In the genomic region with DNA sequence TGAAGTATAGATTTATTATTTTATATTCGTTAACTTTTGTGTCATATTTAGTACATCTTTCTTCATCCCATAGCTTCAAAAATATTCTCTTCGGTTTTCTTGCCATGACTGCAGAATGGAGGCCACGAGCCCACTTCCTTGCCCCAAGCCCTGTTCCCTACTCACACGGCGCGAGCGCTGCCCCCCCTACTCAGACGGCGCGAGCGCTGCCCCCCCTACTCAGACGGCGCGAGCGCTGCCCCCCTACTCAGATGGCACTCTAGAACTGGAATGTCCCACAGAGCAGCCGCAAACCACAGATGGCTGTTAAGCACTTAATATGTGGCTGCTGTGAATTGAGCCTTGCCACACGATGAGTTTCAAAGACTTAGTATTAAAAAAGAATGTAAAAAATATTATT, we compare ENCODE assay signal across 13 cellular contexts.
A peak's percentile ranks its signal among the peaks of the same experiment; 100 is the strongest.
DNase-seq lines count a peak whose midpoint lies in the region; ATAC-seq and TF ChIP-seq lines count a peak whose summit lies in the region.
"Had no signal": no experiment of that assay in that cellular context is flagged by ENCODE, and none has a peak within 500 bp of the region (broad histone marks: within the 10 kb centered on the region; RNA-seq: fewer than 3 reads in every experiment).

No MANE protein-coding gene starts in this region.

- no peaks in the 10 kb centered on the region for H3K27me3 ChIP-seq in testis

- H3K27ac Mint-ChIP-seq in chondrocyte (ENCODE audit: unreplicated experiment) = no peak overlapping the region

- no peak overlapping the region for H3K4me3 Mint-ChIP-seq in chondrocyte (ENCODE audit: unreplicated experiment)

- no peak overlapping the region for H3K27ac ChIP-seq in testis
- H3K27ac ChIP-seq: A549 had no signal

- no peak for TF ChIP-seq CTCF in chondrocyte (IDR thresholded peaks at IDR 0.05)
- no peak for TF ChIP-seq CTCF in testis (IDR thresholded peaks at IDR 0.05)

- no peaks in the 10 kb centered on the region for H3K27me3 Mint-ChIP-seq in chondrocyte (ENCODE audit: low read depth)

- H3K4me1 Mint-ChIP-seq in chondrocyte (ENCODE audit: low read depth) = no peaks in the 10 kb centered on the region

- ATAC-seq in left lobe of liver (peak; percentile 62), HG03378 (IDR thresholded peaks at IDR 0.05; ENCODE audit: unreplicated experiment) (no peak)

- 12 to 44% methylated on average over 17 of the region's 17 CpGs for WGBS in testis, 2 donors

- TF ChIP-seq POLR2A in testis (IDR thresholded peaks at IDR 0.05) = no peak

- DNase-seq in NCI-H82 (lab: John Stamatoyannopoulos, UW) (peak; percentile 2), NCI-H82 treated with DMSO at 0.1 percent for 48 hours (lab: John Stamatoyannopoulos, UW; ENCODE audit: unreplicated experiment) (no peak), chondrocyte (ENCODE audit: low spot score) (peak; percentile 99), left lobe of liver (ENCODE audit: low spot score) (peak; percentile 48), testis (peak; percentile 52), DMS153 treated with DMSO at 0.1 percent for 48 hours (lab: John Stamatoyannopoulos, UW; ENCODE audit: unreplicated experiment) (no peak), hippocampal formation (lab: John Stamatoyannopoulos, UW) (no peak)
- DNase-seq: DMS79 treated with DMSO at 0.1 percent for 48 hours, foreskin melanocyte, mesenchymal stem cell had no signal

- H3K36me3 ChIP-seq in testis (ENCODE audit: low read depth, missing control alignments) = no peaks in the 10 kb centered on the region
- H3K36me3 ChIP-seq: HAP-1 had no signal

- peaks cover 5% of the 10 kb centered on the region for H3K4me1 ChIP-seq in testis
- H3K4me1 ChIP-seq: A549, HAP-1 had no signal

- H3K9me3 Mint-ChIP-seq in chondrocyte (ENCODE audit: low read depth) = peaks cover 51% of the 10 kb centered on the region

- H3K4me3 ChIP-seq in testis = peak overlapping the region in 1 of 2 donors; percentile 57
- H3K4me3 ChIP-seq: A549, HAP-1 had no signal

- H3K9me3 ChIP-seq in testis = no peaks in the 10 kb centered on the region
- H3K9me3 ChIP-seq: HAP-1 had no signal

- intact Hi-C loops in testis (cut with DNase I; ENCODE audit: low total_unique reads) = no loop called here

- no peaks in the 10 kb centered on the region for H3K36me3 Mint-ChIP-seq in chondrocyte (ENCODE audit: low read depth)

Comparison
In these comparisons a context has a peak if more than half of its experiments do, and no peak if none do; other contexts are left out.
1. DNase-seq: peak in NCI-H82 (single experiment), chondrocyte (single experiment), left lobe of liver (single experiment) and testis (single experiment); none in NCI-H82 treated with DMSO at 0.1 percent for 48 hours (single experiment), DMS153 treated with DMSO at 0.1 percent for 48 hours (single experiment) and hippocampal formation (0 of 2).